15 cellular contexts compared by ENCODE assay signal in genomic region chr4:24589448-24589847, GRCh38. TPM values are rescaled to one million over a fixed set of nuclear protein-coding genes. Genes with fewer than 3 reads are reported as not detected.
DNase-seq lines count a peak whose midpoint lies in the region; ATAC-seq and TF ChIP-seq lines count a peak whose summit lies in the region.
"Had no signal": no experiment of that assay in that cellular context is flagged by ENCODE, and none has a peak within 500 bp of the region (broad histone marks: within the 10 kb centered on the region; RNA-seq: fewer than 3 reads in every experiment).

No MANE protein-coding gene starts in this region.

- no peaks in the 10 kb centered on the region for H3K27me3 ChIP-seq in GM06990 (replicated peaks; ENCODE audit: control insufficient read depth, insufficient read depth, low read length)
- no peaks in the 10 kb centered on the region for H3K27me3 ChIP-seq in MG63
- H3K27me3 ChIP-seq: cardiac muscle cell, heart right ventricle had no signal

- H3K9me3 ChIP-seq in MG63, result no peaks in the 10 kb centered on the region

- no peak for TF ChIP-seq CTCF in GM06990 (IDR thresholded peaks at IDR 0.05; ENCODE audit: insufficient read depth, low read length, poor library complexity, severe bottlenecking)

- H3K36me3 ChIP-seq in GM06990 (ENCODE audit: control insufficient read depth, insufficient read depth, low read length) (no peaks in the 10 kb centered on the region), MG63 (no peaks in the 10 kb centered on the region)
- H3K36me3 ChIP-seq: cardiac muscle cell, heart right ventricle had no signal

- no peak overlapping the region for H3K4me3 ChIP-seq in GM06990 (replicated peaks; ENCODE audit: low read depth, low read length)
- no peak overlapping the region for H3K4me3 ChIP-seq in MG63
- H3K4me3 ChIP-seq: cardiac muscle cell, heart right ventricle had no signal

- ATAC-seq in GM18907 (IDR thresholded peaks at IDR 0.05; ENCODE audit: unreplicated experiment) (peak; percentile 78), GM21737 (IDR thresholded peaks at IDR 0.05; ENCODE audit: unreplicated experiment) (peak; percentile 62), HG03139 (IDR thresholded peaks at IDR 0.05; ENCODE audit: unreplicated experiment) (peak; percentile 37)
- ATAC-seq: heart right ventricle had no signal

- peak; percentile 15 for DNase-seq in GM06990 (ENCODE audit: extremely low read depth, insufficient read length)
- DNase-seq in A172 (ENCODE audit: low spot score), result no peak
- no peak for DNase-seq in cerebellar nuclear complex (lab: John Stamatoyannopoulos, UW)
- DNase-seq in NCI-H1105 treated with DMSO at 0.1 percent for 48 hours (lab: John Stamatoyannopoulos, UW), result no peak
- DNase-seq in MG63, result no peak
- DNase-seq: activated CD4-positive, alpha-beta T cell treated with anti-CD3 and anti-CD28 coated beads for 48 hours; activated gamma-delta T cell; DMS79; heart right ventricle; NCI-H2171 treated with DMSO at 0.1 percent for 48 hours; stimulated activated CD4-positive, alpha-beta T cell treated with anti-CD3 and anti-CD28 coated beads, Interleukin-12 subunit alpha, Interleukin-12 subunit beta, amount 100 ng/mL, for 4 hours had no signal

RNA-seq across cellular contexts. Expression of gene DHX15, which starts 5.1 kb away (rescaled TPM):
- total RNA-seq in A172 (2014; rRNA removed; shearing (Covaris generic)), result 132 and 153 TPM in 2 replicates
- 197 and 243 TPM in 2 replicates for total RNA-seq in MG63 (2014; rRNA removed; shearing (Covaris generic); ENCODE audit: low replicate concordance)
